21 cellular contexts compared by ENCODE assay signal in the genomic region with DNA sequence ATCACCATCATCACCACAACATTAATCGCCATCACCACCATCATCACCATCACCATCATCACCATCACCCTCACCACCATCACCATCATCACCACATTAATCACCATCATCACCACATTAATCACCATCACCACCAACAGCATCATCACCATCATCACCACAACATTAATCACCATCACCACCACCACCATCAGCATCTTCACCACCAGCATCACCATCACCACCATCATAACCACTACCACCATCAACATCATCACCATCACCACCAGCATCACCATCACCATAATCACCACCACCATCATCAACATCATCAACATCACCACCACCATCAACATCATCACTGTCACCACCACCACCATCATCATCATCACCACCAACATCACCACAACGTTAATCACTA.
A peak's percentile ranks its signal among the peaks of the same experiment; 100 is the strongest.
DNase-seq lines count a peak whose midpoint lies in the region; ATAC-seq and TF ChIP-seq lines count a peak whose summit lies in the region.
"Had no signal": no experiment of that assay in that cellular context is flagged by ENCODE, and none has a peak within 500 bp of the region (broad histone marks: within the 10 kb centered on the region; RNA-seq: fewer than 3 reads in every experiment).

No MANE protein-coding gene starts in this region.

- H3K36me3 Mint-ChIP-seq in chondrocyte (ENCODE audit: low read depth) = no peaks in the 10 kb centered on the region
- H3K36me3 Mint-ChIP-seq in stimulated activated naive B cell treated with anti-CD40 and anti-IgM and Interleukin-4, amounts not matched to agents 10 μg/mL and 1 μg/mL and 100 μg/mL, for 72 hours = peaks cover 45 to 62% of the 10 kb centered on the region in 2 donors
- H3K36me3 Mint-ChIP-seq: CD8-positive, alpha-beta T cell had no signal

- WGBS in esophagus muscularis mucosa = 99% methylated on average over 2 of the region's 2 CpGs

- no peak for DNase-seq in activated CD4-positive, CD25-positive, alpha-beta regulatory T cell treated with anti-CD3 and anti-CD28 coated beads, Interleukin-2, amount 50 U/mL, for 72 hours
- no peak for DNase-seq in stimulated activated naive CD8-positive, alpha-beta T cell treated with anti-CD3 and anti-CD28 coated beads, Interleukin-15, amount 100 ng/mL, for 72 hours
- DNase-seq in stimulated activated naive CD8-positive, alpha-beta T cell treated with anti-CD3 and anti-CD28 coated beads, Interleukin-15, Interleukin-2, amounts not matched to agents 100 U/mL and 50 U/mL, for 24 hours = no peak
- peak; percentile 26 for DNase-seq in esophagus muscularis mucosa (ENCODE audit: extremely low spot score)
- no peak for DNase-seq in chondrocyte (ENCODE audit: low spot score)
- DNase-seq in stimulated activated naive B cell treated with anti-CD40 and anti-IgM and Interleukin-4, amounts not matched to agents 10 μg/mL and 1 μg/mL and 100 μg/mL, for 72 hours = no peak
- no peak for DNase-seq in activated effector memory CD4-positive, alpha-beta T cell treated with anti-CD3 and anti-CD28 coated beads, Interleukin-2, amount 50 U/mL, for 16 hours
- DNase-seq: Caco-2; CD4-positive, CD25-positive, alpha-beta regulatory T cell; CD8-positive, alpha-beta T cell; DMS153; DND-41; GM23248; H9; HFFc6 had no signal

- H3K27ac ChIP-seq in esophagus muscularis mucosa (replicated peaks in 1 of 4) = no peak overlapping the region
- H3K27ac ChIP-seq: 22Rv1, BLaER1, C4-2B, GM23248 had no signal

- TF ChIP-seq POLR2A in esophagus muscularis mucosa (IDR thresholded peaks at IDR 0.05; ENCODE audit: low read depth) = no peak

- no peak overlapping the region for H3K27ac Mint-ChIP-seq in stimulated activated naive CD8-positive, alpha-beta T cell treated with anti-CD3 and anti-CD28 coated beads, Interleukin-15, amount 100 ng/mL, for 72 hours
- H3K27ac Mint-ChIP-seq in chondrocyte (ENCODE audit: unreplicated experiment) = no peak overlapping the region
- H3K27ac Mint-ChIP-seq in stimulated activated naive B cell treated with anti-CD40 and anti-IgM and Interleukin-4, amounts not matched to agents 10 μg/mL and 1 μg/mL and 100 μg/mL, for 72 hours = no peak overlapping the region
- H3K27ac Mint-ChIP-seq: B cell; CD4-positive, CD25-positive, alpha-beta regulatory T cell; CD8-positive, alpha-beta T cell; H9; HFFc6 had no signal

- H3K4me3 Mint-ChIP-seq in stimulated activated naive CD8-positive, alpha-beta T cell treated with anti-CD3 and anti-CD28 coated beads, Interleukin-15, amount 100 ng/mL, for 72 hours = no peak overlapping the region
- H3K4me3 Mint-ChIP-seq in chondrocyte (ENCODE audit: unreplicated experiment) = no peak overlapping the region
- no peak overlapping the region for H3K4me3 Mint-ChIP-seq in stimulated activated naive B cell treated with anti-CD40 and anti-IgM and Interleukin-4, amounts not matched to agents 10 μg/mL and 1 μg/mL and 100 μg/mL, for 72 hours
- H3K4me3 Mint-ChIP-seq: B cell; CD4-positive, CD25-positive, alpha-beta regulatory T cell; CD8-positive, alpha-beta T cell; H9; HFFc6 had no signal

- intact Hi-C loops in esophagus muscularis mucosa (cut with DNase I) = no loop called here

- no peak for TF ChIP-seq EP300 in esophagus muscularis mucosa (IDR thresholded peaks at IDR 0.05)

- peak; percentile 14 to 22 for ATAC-seq in activated CD4-positive, CD25-positive, alpha-beta regulatory T cell treated with anti-CD3 and anti-CD28 coated beads, Interleukin-2, amount 50 U/mL, for 24 hours
- peak; percentile 48 for ATAC-seq in stimulated activated naive CD8-positive, alpha-beta T cell treated with anti-CD3 and anti-CD28 coated beads, Interleukin-15, amount 100 ng/mL, for 72 hours
- ATAC-seq in stimulated activated naive CD8-positive, alpha-beta T cell treated with anti-CD3 and anti-CD28 coated beads, Interleukin-15, Interleukin-2, amounts not matched to agents 100 U/mL and 50 U/mL, for 24 hours = no peak
- ATAC-seq in stimulated activated naive B cell treated with anti-CD40 and anti-IgM and Interleukin-4, amounts not matched to agents 10 μg/mL and 1 μg/mL and 100 μg/mL, for 72 hours (replicated peaks) = no peak
- ATAC-seq: CD8-positive, alpha-beta T cell; HCT116 had no signal

- no peaks in the 10 kb centered on the region for H3K9me3 Mint-ChIP-seq in stimulated activated naive CD8-positive, alpha-beta T cell treated with anti-CD3 and anti-CD28 coated beads, Interleukin-15, amount 100 ng/mL, for 72 hours
- peaks cover 3% of the 10 kb centered on the region for H3K9me3 Mint-ChIP-seq in chondrocyte (ENCODE audit: low read depth)
- H3K9me3 Mint-ChIP-seq in stimulated activated naive B cell treated with anti-CD40 and anti-IgM and Interleukin-4, amounts not matched to agents 10 μg/mL and 1 μg/mL and 100 μg/mL, for 72 hours = no peaks in the 10 kb centered on the region
- H3K9me3 Mint-ChIP-seq: CD8-positive, alpha-beta T cell; HFFc6 had no signal

- peaks cover 11 to 14% (median 14%) of the 10 kb centered on the region in 4 donors for H3K4me1 ChIP-seq in esophagus muscularis mucosa
- H3K4me1 ChIP-seq: Caco-2 had no signal

- H3K4me3 ChIP-seq in esophagus muscularis mucosa = no peak overlapping the region
- H3K4me3 ChIP-seq: BLaER1, GM23248 had no signal

- no peaks in the 10 kb centered on the region for H3K36me3 ChIP-seq in esophagus muscularis mucosa

- TF ChIP-seq CTCF in esophagus muscularis mucosa (IDR thresholded peaks at IDR 0.05) = no peak
- no peak for TF ChIP-seq CTCF in chondrocyte (IDR thresholded peaks at IDR 0.05)

- peaks cover 6% of the 10 kb centered on the region for H3K27me3 Mint-ChIP-seq in stimulated activated naive CD8-positive, alpha-beta T cell treated with anti-CD3 and anti-CD28 coated beads, Interleukin-15, amount 100 ng/mL, for 72 hours
- H3K27me3 Mint-ChIP-seq in chondrocyte (ENCODE audit: low read depth) = no peaks in the 10 kb centered on the region
- H3K27me3 Mint-ChIP-seq in stimulated activated naive B cell treated with anti-CD40 and anti-IgM and Interleukin-4, amounts not matched to agents 10 μg/mL and 1 μg/mL and 100 μg/mL, for 72 hours = no peaks in the 10 kb centered on the region
- H3K27me3 Mint-ChIP-seq: B cell had no signal

- no peaks in the 10 kb centered on the region for H3K9me3 ChIP-seq in esophagus muscularis mucosa
- H3K9me3 ChIP-seq: BLaER1, Caco-2 had no signal

- no peaks in the 10 kb centered on the region for H3K27me3 ChIP-seq in esophagus muscularis mucosa
- H3K27me3 ChIP-seq: BLaER1 had no signal

- H3K4me1 Mint-ChIP-seq in stimulated activated naive CD8-positive, alpha-beta T cell treated with anti-CD3 and anti-CD28 coated beads, Interleukin-15, amount 100 ng/mL, for 72 hours = peaks cover 24% of the 10 kb centered on the region
- H3K4me1 Mint-ChIP-seq in chondrocyte (ENCODE audit: low read depth) = peaks cover 15% of the 10 kb centered on the region
- peaks cover 21 to 33% of the 10 kb centered on the region in 2 donors for H3K4me1 Mint-ChIP-seq in stimulated activated naive B cell treated with anti-CD40 and anti-IgM and Interleukin-4, amounts not matched to agents 10 μg/mL and 1 μg/mL and 100 μg/mL, for 72 hours

Comparison
In these comparisons a context has a peak if more than half of its experiments do, and no peak if none do; other contexts are left out.
1. ATAC-seq: peak in activated CD4-positive, CD25-positive, alpha-beta regulatory T cell treated with anti-CD3 and anti-CD28 coated beads, Interleukin-2, amount 50 U/mL, for 24 hours (2 of 2) and stimulated activated naive CD8-positive, alpha-beta T cell treated with anti-CD3 and anti-CD28 coated beads, Interleukin-15, amount 100 ng/mL, for 72 hours (single experiment); none in stimulated activated naive CD8-positive, alpha-beta T cell treated with anti-CD3 and anti-CD28 coated beads, Interleukin-15, Interleukin-2, amounts not matched to agents 100 U/mL and 50 U/mL, for 24 hours (single experiment) and stimulated activated naive B cell treated with anti-CD40 and anti-IgM and Interleukin-4, amounts not matched to agents 10 μg/mL and 1 μg/mL and 100 μg/mL, for 72 hours (0 of 2).